10 cellular contexts compared by ENCODE assay signal in the genomic region with DNA sequence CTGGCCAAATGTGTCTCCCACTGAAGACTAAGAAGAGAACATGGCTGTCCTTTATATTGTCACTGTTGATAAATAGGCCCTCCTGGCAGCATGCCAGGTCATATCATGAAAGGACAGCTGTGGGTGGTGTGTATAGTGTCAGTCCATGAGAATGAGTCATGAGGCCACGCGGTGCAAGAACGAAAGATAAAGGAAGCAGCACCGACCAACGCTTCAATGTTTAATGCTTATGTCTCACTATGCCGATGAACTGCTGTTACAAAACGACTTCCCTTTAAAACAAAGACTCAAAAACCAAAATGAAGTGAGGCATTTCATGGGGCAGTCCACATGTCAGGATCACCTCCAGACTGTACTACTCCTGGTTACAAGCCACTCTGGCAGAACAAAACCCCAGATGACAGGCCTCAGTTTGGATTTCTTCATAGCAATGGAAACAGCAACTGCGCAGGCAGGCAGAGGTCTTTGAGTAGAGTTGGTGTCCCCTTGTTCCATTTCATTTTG. TPM values are rescaled to one million over a fixed set of nuclear protein-coding genes. Genes with fewer than 3 reads are reported as not detected.
A peak's percentile ranks its signal among the peaks of the same experiment; 100 is the strongest.
DNase-seq lines count a peak whose midpoint lies in the region; ATAC-seq and TF ChIP-seq lines count a peak whose summit lies in the region.
"Had no signal": no experiment of that assay in that cellular context is flagged by ENCODE, and none has a peak within 500 bp of the region (broad histone marks: within the 10 kb centered on the region; RNA-seq: fewer than 3 reads in every experiment).

No MANE protein-coding gene starts in this region.

- TF ChIP-seq POLR2A in prostate gland (IDR thresholded peaks at IDR 0.05), result no peak

- H3K36me3 ChIP-seq in prostate gland, result no peaks in the 10 kb centered on the region
- H3K36me3 ChIP-seq: BLaER1 treated with 17β-estradiol and CSF1 and Interleukin-3, amounts not matched to agents 10 nM and 100 nM had no signal

- TF ChIP-seq CTCF in prostate gland (IDR thresholded peaks at IDR 0.05), result no peak

- intact Hi-C loops in posterior vena cava (cut with DNase I) (loop anchor here (2.0 to 5.0 kb wide), 2 partner anchors 139 to 140 kb away; no protein-coding TSS in a partner anchor), prostate gland (cut with DNase I) (loop anchor here (5.0 to 10.0 kb wide), 2 partner anchors 140 to 693 kb away; no protein-coding TSS in a partner anchor)

- WGBS in prostate gland, result 50% methylated on average over 8 of the region's 8 CpGs

- no peaks in the 10 kb centered on the region for H3K4me1 ChIP-seq in prostate gland (replicated peaks)

- H3K27me3 ChIP-seq in prostate gland (replicated peaks; ENCODE audit: insufficient read depth), result no peaks in the 10 kb centered on the region

- ATAC-seq in HG03460 (IDR thresholded peaks at IDR 0.05; ENCODE audit: unreplicated experiment) (no peak), HG03108 (IDR thresholded peaks at IDR 0.05; ENCODE audit: unreplicated experiment) (no peak)
- ATAC-seq: Panc1 had no signal

- no peaks in the 10 kb centered on the region for H3K9me3 ChIP-seq in prostate gland

- no peak overlapping the region for H3K4me3 ChIP-seq in prostate gland
- H3K4me3 ChIP-seq: BLaER1 treated with 17β-estradiol and CSF1 and Interleukin-3, amounts not matched to agents 10 nM and 100 nM had no signal

- H3K27ac ChIP-seq in prostate gland, result no peak overlapping the region

- peak; percentile 76 for DNase-seq in activated naive CD4-positive, alpha-beta T cell treated with Interleukin-2 at 50 U/mL for 16 hours
- no peak for DNase-seq in activated naive CD4-positive, alpha-beta T cell (lab: John Stamatoyannopoulos, UW)
- DNase-seq in activated CD4-positive, CD25-positive, alpha-beta regulatory T cell (lab: John Stamatoyannopoulos, UW), result peak; percentile 5 to 58 (median 42)
- DNase-seq in dermis blood vessel endothelial cell (peak; percentile 62), posterior vena cava (ENCODE audit: low spot score) (peak; percentile 82), prostate gland (ENCODE audit: low spot score) (no peak)

RNA-seq across cellular contexts. Expression of gene TCEANC, which starts 5.2 kb away (rescaled TPM):
- total RNA-seq in dermis blood vessel endothelial cell (1.7 and 3.1 TPM in 2 replicates), posterior vena cava (1 to 10 TPM; 3.3 to 3.8 TPM), prostate gland (1 to 10 TPM; 3.1 to 4.9 TPM)

RNA-seq across cellular contexts. Expression of gene RAB9A, which starts 41.2 kb away (rescaled TPM):
- total RNA-seq in dermis blood vessel endothelial cell, result 24.2 and 30.8 TPM in 2 replicates
- 10 to 100 TPM; 16.2 to 19.0 TPM for total RNA-seq in posterior vena cava
- 10 to 100 TPM; 27.3 to 37.7 TPM for total RNA-seq in prostate gland

Comparison
In these comparisons a context has a peak if more than half of its experiments do, and no peak if none do; other contexts are left out.
1. DNase-seq: peak in activated naive CD4-positive, alpha-beta T cell treated with Interleukin-2 at 50 U/mL for 16 hours (single experiment), activated CD4-positive, CD25-positive, alpha-beta regulatory T cell (4 of 4), dermis blood vessel endothelial cell (single experiment) and posterior vena cava (single experiment); none in activated naive CD4-positive, alpha-beta T cell (0 of 4) and prostate gland (single experiment).